1 cellular context compared by ENCODE assay signal in the genomic region with DNA sequence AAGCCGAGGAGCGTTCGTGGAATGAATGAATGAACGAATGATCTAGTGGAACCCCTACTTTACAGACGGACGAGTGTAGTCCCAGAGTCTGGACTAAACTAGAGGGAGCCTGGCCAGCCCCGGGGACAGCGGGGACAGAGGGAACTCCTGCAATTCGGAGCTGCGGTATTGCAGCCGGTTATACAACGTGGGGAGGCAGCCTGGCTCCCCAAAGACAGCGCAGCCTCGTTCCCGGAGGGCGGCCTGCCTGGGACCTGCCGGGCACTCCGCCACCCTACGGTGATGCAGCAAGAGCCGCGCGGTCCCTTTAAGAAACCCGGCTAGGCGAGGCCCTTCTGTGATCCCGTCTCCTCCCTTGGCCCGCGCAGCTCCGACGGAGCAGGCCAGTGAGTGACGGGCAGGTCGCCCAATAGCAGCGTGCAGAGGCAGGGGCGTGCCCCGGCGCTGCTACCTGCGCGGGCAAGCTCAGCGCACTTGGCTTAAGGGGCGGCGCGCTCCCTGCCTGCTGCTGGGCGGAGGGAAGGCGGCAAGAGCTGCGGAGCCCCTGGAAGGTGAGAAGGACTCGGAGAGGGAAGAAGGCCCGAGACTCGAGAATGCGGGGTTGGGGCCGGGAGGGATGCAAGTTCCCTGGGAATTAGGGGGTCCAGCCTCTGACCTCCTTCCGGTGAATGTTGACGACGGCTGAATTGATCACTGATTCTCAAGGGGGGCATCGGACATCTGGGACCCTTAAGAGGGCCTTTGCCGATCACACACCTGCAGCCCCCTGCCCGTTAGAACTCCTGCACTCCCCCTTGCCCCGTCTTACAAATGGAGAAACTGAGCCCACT.
A peak's percentile ranks its signal among the peaks of the same experiment; 100 is the strongest.
TF ChIP-seq lines count a peak whose summit lies in the region.

ABCA7 (plus strand) TSS at position 462 of the 830 bp plus-strand sequence. CDS start 1,255 bp downstream, outside the sequence.

TF ChIP-seq in HEK293, 187 proteins besides CTCF, POLR2A, EP300 and RAD21 (continued from another document and continues in another):
- TF ChIP-seq ZNF148 (tag by site-specific recombination; IDR thresholded peaks at IDR 0.05; ENCODE audit: borderline replicate concordance): no peak
- TF ChIP-seq ZNF629 (tag by site-specific recombination; IDR thresholded peaks at IDR 0.05): peak; percentile 77
- no peak for TF ChIP-seq ZNF121 (tag by site-specific recombination; IDR thresholded peaks at IDR 0.05)
- peak; percentile 92 for TF ChIP-seq ZNF335 (tag by site-specific recombination; conservative IDR thresholded peaks at IDR 0.05)
- no peak for TF ChIP-seq ZNF529 (tag by site-specific recombination; IDR thresholded peaks at IDR 0.05; ENCODE audit: insufficient replicate concordance)
- TF ChIP-seq, protein P1, sequence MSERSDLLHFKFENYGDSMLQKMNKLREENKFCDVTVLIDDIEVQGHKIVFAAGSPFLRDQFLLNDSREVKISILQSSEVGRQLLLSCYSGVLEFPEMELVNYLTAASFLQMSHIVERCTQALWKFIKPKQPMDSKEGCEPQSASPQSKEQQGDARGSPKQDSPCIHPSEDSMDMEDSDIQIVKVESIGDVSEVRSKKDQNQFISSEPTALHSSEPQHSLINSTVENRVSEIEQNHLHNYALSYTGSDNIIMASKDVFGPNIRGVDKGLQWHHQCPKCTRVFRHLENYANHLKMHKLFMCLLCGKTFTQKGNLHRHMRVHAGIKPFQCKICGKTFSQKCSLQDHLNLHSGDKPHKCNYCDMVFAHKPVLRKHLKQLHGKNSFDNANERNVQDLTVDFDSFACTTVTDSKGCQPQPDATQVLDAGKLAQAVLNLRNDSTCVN (tag by site-specific recombination; optimal IDR thresholded peaks at IDR 0.05): peak; percentile 100
- no peak for TF ChIP-seq ZNF302 (tag by site-specific recombination; IDR thresholded peaks at IDR 0.05; ENCODE audit: low read depth)
- no peak for TF ChIP-seq ZNF792 (tag by site-specific recombination; IDR thresholded peaks at IDR 0.05)
- TF ChIP-seq ZNF157 (tag by site-specific recombination; IDR thresholded peaks at IDR 0.05): no peak
- TF ChIP-seq GLI2 (tag by site-specific recombination; IDR thresholded peaks at IDR 0.05; ENCODE audit: borderline replicate concordance, low read depth): no peak
- TF ChIP-seq TCF7L2 (IDR thresholded peaks at IDR 0.05; ENCODE audit: borderline replicate concordance, low read depth, low read length): no peak
- TF ChIP-seq ZNF398 (tag by site-specific recombination; IDR thresholded peaks at IDR 0.05): no peak
- TF ChIP-seq BCL11A (tag by site-specific recombination; IDR thresholded peaks at IDR 0.05; ENCODE audit: low read depth): 0 out of 2 replicates have a peak, but pooled peaks have one; percentile 13
- no peak for TF ChIP-seq MZF1 (tag by site-specific recombination; IDR thresholded peaks at IDR 0.05; ENCODE audit: borderline replicate concordance)
- peak; percentile 100 for TF ChIP-seq SP2 (tag by site-specific recombination; IDR thresholded peaks at IDR 0.05)
- no peak for TF ChIP-seq ZNF10 (tag by site-specific recombination; IDR thresholded peaks at IDR 0.05)
- 0 out of 2 replicates have a peak, but pooled peaks have one; percentile 44 for TF ChIP-seq INSM2 (tag by site-specific recombination; IDR thresholded peaks at IDR 0.05)
- TF ChIP-seq GLI4 (tag by site-specific recombination; IDR thresholded peaks at IDR 0.05): no peak
- TF ChIP-seq KLF9 (tag by site-specific recombination; IDR thresholded peaks at IDR 0.05; ENCODE audit: low read depth): peak; percentile 98
- peak; percentile 29; the same call in 1 of the 2 replicates for TF ChIP-seq ZNF76 (tag by site-specific recombination; IDR thresholded peaks at IDR 0.05; ENCODE audit: borderline replicate concordance, low read depth)
- no peak for TF ChIP-seq ZBTB1 (tag by site-specific recombination; IDR thresholded peaks at IDR 0.05)
- peak; percentile 61; the same call in 1 of the 2 replicates for TF ChIP-seq ZBTB20 (tag by site-specific recombination; IDR thresholded peaks at IDR 0.05)
- TF ChIP-seq REPIN1 (tag by site-specific recombination; IDR thresholded peaks at IDR 0.05; ENCODE audit: low read depth): no peak
- peak; percentile 88 for TF ChIP-seq ZNF341 (tag by site-specific recombination; IDR thresholded peaks at IDR 0.05; ENCODE audit: low read depth)
- TF ChIP-seq KLF8 (tag by site-specific recombination; IDR thresholded peaks at IDR 0.05): peak; percentile 98
- peak; percentile 66; the same call in 1 of the 2 replicates for TF ChIP-seq GLIS1 (tag by site-specific recombination; IDR thresholded peaks at IDR 0.05)
- TF ChIP-seq ZIC2 (tag by site-specific recombination; IDR thresholded peaks at IDR 0.05): peak; percentile 67; the same call in 1 of the 2 replicates
- TF ChIP-seq ZEB2 (tag by site-specific recombination; IDR thresholded peaks at IDR 0.05): peak; percentile 95
- no peak for TF ChIP-seq ZNF184 (tag by site-specific recombination; IDR thresholded peaks at IDR 0.05)
- TF ChIP-seq, protein P2, sequence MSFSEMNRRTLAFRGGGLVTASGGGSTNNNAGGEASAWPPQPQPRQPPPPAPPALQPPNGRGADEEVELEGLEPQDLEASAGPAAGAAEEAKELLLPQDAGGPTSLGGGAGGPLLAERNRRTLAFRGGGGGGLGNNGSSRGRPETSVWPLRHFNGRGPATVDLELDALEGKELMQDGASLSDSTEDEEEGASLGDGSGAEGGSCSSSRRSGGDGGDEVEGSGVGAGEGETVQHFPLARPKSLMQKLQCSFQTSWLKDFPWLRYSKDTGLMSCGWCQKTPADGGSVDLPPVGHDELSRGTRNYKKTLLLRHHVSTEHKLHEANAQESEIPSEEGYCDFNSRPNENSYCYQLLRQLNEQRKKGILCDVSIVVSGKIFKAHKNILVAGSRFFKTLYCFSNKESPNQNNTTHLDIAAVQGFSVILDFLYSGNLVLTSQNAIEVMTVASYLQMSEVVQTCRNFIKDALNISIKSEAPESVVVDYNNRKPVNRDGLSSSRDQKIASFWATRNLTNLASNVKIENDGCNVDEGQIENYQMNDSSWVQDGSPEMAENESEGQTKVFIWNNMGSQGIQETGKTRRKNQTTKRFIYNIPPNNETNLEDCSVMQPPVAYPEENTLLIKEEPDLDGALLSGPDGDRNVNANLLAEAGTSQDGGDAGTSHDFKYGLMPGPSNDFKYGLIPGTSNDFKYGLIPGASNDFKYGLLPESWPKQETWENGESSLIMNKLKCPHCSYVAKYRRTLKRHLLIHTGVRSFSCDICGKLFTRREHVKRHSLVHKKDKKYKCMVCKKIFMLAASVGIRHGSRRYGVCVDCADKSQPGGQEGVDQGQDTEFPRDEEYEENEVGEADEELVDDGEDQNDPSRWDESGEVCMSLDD (tag by site-specific recombination; IDR thresholded peaks at IDR 0.05): peak; percentile 73
- no peak for TF ChIP-seq ZNF473 (tag by site-specific recombination; IDR thresholded peaks at IDR 0.05)
- TF ChIP-seq ZNF521 (tag by site-specific recombination; IDR thresholded peaks at IDR 0.05): no peak
- TF ChIP-seq ZNF585B (tag by site-specific recombination; IDR thresholded peaks at IDR 0.05): no peak
- TF ChIP-seq IKZF3 (tag by site-specific recombination; IDR thresholded peaks at IDR 0.05): peak; percentile 94
- 0 out of 2 replicates have a peak, but pooled peaks have one; percentile 11 for TF ChIP-seq ZFP69B (tag by site-specific recombination; IDR thresholded peaks at IDR 0.05)
- 0 out of 2 replicates have a peak, but pooled peaks have one; percentile 21 for TF ChIP-seq ZNF558 (tag by site-specific recombination; IDR thresholded peaks at IDR 0.05)
- TF ChIP-seq ZSCAN23 (tag by site-specific recombination; IDR thresholded peaks at IDR 0.05): no peak
- TF ChIP-seq ZNF510 (tag by site-specific recombination; IDR thresholded peaks at IDR 0.05; ENCODE audit: insufficient replicate concordance): no peak
- TF ChIP-seq ZBTB21 (tag by site-specific recombination; IDR thresholded peaks at IDR 0.05): peak; percentile 53
- TF ChIP-seq ZNF610 (tag by site-specific recombination; IDR thresholded peaks at IDR 0.05; ENCODE audit: borderline replicate concordance): peak; percentile 13; the same call in 1 of the 2 replicates
- TF ChIP-seq ZNF366 (tag by site-specific recombination; conservative IDR thresholded peaks at IDR 0.05): peak; percentile 54; the same call in 1 of the 2 replicates
- no peak for TF ChIP-seq ZNF624 (tag by site-specific recombination; IDR thresholded peaks at IDR 0.05)
- peak; percentile 28; the same call in 1 of the 2 replicates for TF ChIP-seq ZNF692 (tag by site-specific recombination; IDR thresholded peaks at IDR 0.05)
- TF ChIP-seq, protein P3, sequence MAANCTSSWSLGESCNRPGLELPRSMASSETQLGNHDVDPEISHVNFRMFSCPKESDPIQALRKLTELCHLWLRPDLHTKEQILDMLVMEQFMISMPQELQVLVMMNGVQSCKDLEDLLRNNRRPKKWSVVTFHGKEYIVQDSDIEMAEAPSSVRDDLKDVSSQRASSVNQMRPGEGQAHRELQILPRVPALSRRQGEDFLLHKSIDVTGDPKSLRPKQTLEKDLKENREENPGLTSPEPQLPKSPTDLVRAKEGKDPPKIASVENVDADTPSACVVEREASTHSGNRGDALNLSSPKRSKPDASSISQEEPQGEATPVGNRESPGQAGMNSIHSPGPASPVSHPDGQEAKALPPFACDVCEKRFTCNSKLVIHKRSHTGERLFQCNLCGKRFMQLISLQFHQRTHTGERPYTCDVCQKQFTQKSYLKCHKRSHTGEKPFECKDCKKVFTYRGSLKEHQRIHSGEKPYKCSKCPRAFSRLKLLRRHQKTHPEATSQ (tag by site-specific recombination; IDR thresholded peaks at IDR 0.05): no peak
- peak; percentile 41; the same call in 1 of the 2 replicates for TF ChIP-seq SP7 (tag by site-specific recombination; IDR thresholded peaks at IDR 0.05)
